Comparison of ENCODE assay signal across 22 cellular contexts in genomic region chr6:64224819-64225218, GRCh38.
DNase-seq lines count a peak whose midpoint lies in the region; ATAC-seq and TF ChIP-seq lines count a peak whose summit lies in the region.
"Had no signal": no experiment of that assay in that cellular context is flagged by ENCODE, and none has a peak within 500 bp of the region (broad histone marks: within the 10 kb centered on the region; RNA-seq: fewer than 3 reads in every experiment).

No MANE protein-coding gene starts in this region.

- no peak overlapping the region for H3K4me3 ChIP-seq in BE2C (ENCODE audit: low read depth, low read length)
- H3K4me3 ChIP-seq in WERI-Rb-1 (ENCODE audit: low read depth, low read length), result no peak overlapping the region
- H3K4me3 ChIP-seq: lung, PC-9, SK-N-MC, testis had no signal

- peak overlapping the region; percentile 52 for H3K27ac ChIP-seq in WERI-Rb-1
- H3K27ac ChIP-seq: KMS-11, neutrophil, PC-9, SK-N-MC, testis had no signal

- no peaks in the 10 kb centered on the region for H3K36me3 ChIP-seq in BE2C
- H3K36me3 ChIP-seq in WERI-Rb-1, result no peaks in the 10 kb centered on the region
- H3K36me3 ChIP-seq: neutrophil had no signal

- no peak for ATAC-seq in HG03039 (IDR thresholded peaks at IDR 0.05; ENCODE audit: unreplicated experiment)
- ATAC-seq in HG03520 (IDR thresholded peaks at IDR 0.05; ENCODE audit: unreplicated experiment), result no peak
- no peak for ATAC-seq in GM21390 (IDR thresholded peaks at IDR 0.05; ENCODE audit: unreplicated experiment)
- ATAC-seq: CD8-positive, alpha-beta T cell had no signal

- H3K4me1 ChIP-seq in BE2C, result peaks cover 16% of the 10 kb centered on the region
- H3K4me1 ChIP-seq: testis had no signal

- peak; percentile 75 for DNase-seq in BE2C
- DNase-seq in NCI-H1694 (lab: John Stamatoyannopoulos, UW), result peak; percentile 82
- peak; percentile 20 for DNase-seq in WERI-Rb-1
- DNase-seq in foreskin melanocyte, result peak; percentile 81
- DNase-seq in kidney tubule cell (ENCODE audit: low spot score), result no peak
- DNase-seq: activated CD4-positive, CD25-positive, alpha-beta regulatory T cell treated with anti-CD3 and anti-CD28 coated beads, Interleukin-2, amount 50 U/mL, for 72 hours; CD8-positive, alpha-beta T cell; DND-41; NCI-H1092 treated with DMSO at 0.1 percent for 48 hours; NCI-H2107; NCI-H774; PC-9; stimulated activated CD4-positive, alpha-beta T cell treated with anti-CD3 and anti-CD28 coated beads, Interleukin-15, amount 100 ng/mL, for 24 hours; T-helper 9 cell; testis had no signal

- no peak for TF ChIP-seq CTCF in BE2C (IDR thresholded peaks at IDR 0.05; ENCODE audit: low read depth, low read length)
- TF ChIP-seq CTCF in WERI-Rb-1 (IDR thresholded peaks at IDR 0.05; ENCODE audit: low read depth, low read length), result no peak

- H3K27me3 ChIP-seq in BE2C (no peaks in the 10 kb centered on the region), WERI-Rb-1 (ENCODE audit: insufficient read depth, low read depth, severe bottlenecking) (no peaks in the 10 kb centered on the region)
- H3K27me3 ChIP-seq: neutrophil, testis had no signal

- H3K9me3 ChIP-seq in BE2C (no peaks in the 10 kb centered on the region), WERI-Rb-1 (ENCODE audit: severe bottlenecking) (no peaks in the 10 kb centered on the region)
- H3K9me3 ChIP-seq: neutrophil, testis had no signal
